In genomic region chr22:36374603-36375024, GRCh38 we compare ENCODE assay signal across 8 cellular contexts. TPM values are rescaled to one million over a fixed set of nuclear protein-coding genes. Genes with fewer than 3 reads are reported as not detected.
A peak's percentile ranks its signal among the peaks of the same experiment; 100 is the strongest.
DNase-seq lines count a peak whose midpoint lies in the region; ATAC-seq and TF ChIP-seq lines count a peak whose summit lies in the region.

No MANE protein-coding gene starts in this region.

- POLR2A ChIA-PET in naive thymus-derived CD8-positive, alpha-beta T cell (lab: Charles Lee): interaction anchor here (1.0 to 51.6 kb wide), 5 partner anchors 7 to 61 kb away, joined by 3 to 2215 read pairs (median 16); partner anchors contain the start of gene MYH9

- H3K4me3 ChIP-seq in ACC112 (ENCODE audit: low read depth, low read length) (0 out of 2 replicates have a peak overlapping the region, but pooled peaks have one; percentile 37), body of pancreas (no peak overlapping the region)

- no peaks in the 10 kb centered on the region for H3K27me3 ChIP-seq in ACC112 (ENCODE audit: insufficient read depth, low read length)
- H3K27me3 ChIP-seq in body of pancreas: no peaks in the 10 kb centered on the region

- peaks cover 0 to 39% (median 6%) of the 10 kb centered on the region in 3 donors for H3K36me3 Mint-ChIP-seq in naive thymus-derived CD8-positive, alpha-beta T cell

- intact Hi-C loops in body of pancreas (cut with DNase I): no loop called here

- WGBS in body of pancreas, 2 donors: 71 to 75% methylated on average over 9 to 11 of the region's 11 CpGs

- peaks cover 59% of the 10 kb centered on the region for H3K4me1 ChIP-seq in ACC112 (ENCODE audit: control insufficient read depth, insufficient read depth, low read length, unreplicated experiment)
- peaks cover 95% of the 10 kb centered on the region for H3K4me1 ChIP-seq in body of pancreas

- H3K9me3 ChIP-seq in body of pancreas: no peaks in the 10 kb centered on the region

- H3K36me3 ChIP-seq in ACC112 (ENCODE audit: insufficient read depth, low read length) (no peaks in the 10 kb centered on the region; the same call in 1 of the 2 replicates), body of pancreas (replicated peaks in 1 of 2; ENCODE audit: insufficient read depth in 1 of 2, low read depth in 2 of 2) (no peaks in the 10 kb centered on the region)

- H3K27me3 Mint-ChIP-seq in naive thymus-derived CD8-positive, alpha-beta T cell: no peaks in the 10 kb centered on the region

- no peaks in the 10 kb centered on the region for H3K9me3 Mint-ChIP-seq in naive thymus-derived CD8-positive, alpha-beta T cell

- H3K4me3 Mint-ChIP-seq in naive thymus-derived CD8-positive, alpha-beta T cell: peak overlapping the region; percentile 48 to 96 (median 77)

- H3K79me2 ChIP-seq in ACC112 (ENCODE audit: control insufficient read depth, insufficient read depth, low read length, unreplicated experiment): peaks cover 90% of the 10 kb centered on the region

- ATAC-seq in body of pancreas: no peak
- no peak for ATAC-seq in naive thymus-derived CD8-positive, alpha-beta T cell
- no peak for ATAC-seq in HG02759 (IDR thresholded peaks at IDR 0.05; ENCODE audit: unreplicated experiment)
- no peak for ATAC-seq in HG02870 (IDR thresholded peaks at IDR 0.05; ENCODE audit: unreplicated experiment)
- ATAC-seq in HG02798 (IDR thresholded peaks at IDR 0.05; ENCODE audit: poor library complexity, unreplicated experiment): no peak

- DNase-seq in NOMO-1 treated with DMSO at 0.1 percent for 48 hours (lab: John Stamatoyannopoulos, UW; ENCODE audit: unreplicated experiment) (peak; percentile 29), body of pancreas (peak in 1 of 4 donors; percentile 48), caudate nucleus (lab: John Stamatoyannopoulos, UW) (no peak)
- peak in 2 of 10 donors; percentile 9 to 49 for DNase-seq in naive thymus-derived CD8-positive, alpha-beta T cell

- peaks cover 44 to 97% (median 93%) of the 10 kb centered on the region in 4 donors for H3K4me1 Mint-ChIP-seq in naive thymus-derived CD8-positive, alpha-beta T cell

- no peak for TF ChIP-seq CTCF in body of pancreas (IDR thresholded peaks at IDR 0.05)

- no peak overlapping the region for H2AFZ ChIP-seq in ACC112 (ENCODE audit: low read length, unreplicated experiment)

- H3K27ac Mint-ChIP-seq in naive thymus-derived CD8-positive, alpha-beta T cell: peak overlapping the region; percentile 90 to 99 (median 96)

- TF ChIP-seq POLR2A in body of pancreas (IDR thresholded peaks at IDR 0.05): no peak

- peak overlapping the region; percentile 87 for H3K27ac ChIP-seq in ACC112 (ENCODE audit: low read depth, low read length)
- peak overlapping the region; percentile 10 to 95 (median 38) for H3K27ac ChIP-seq in body of pancreas
- no peak overlapping the region for H3K27ac ChIP-seq in caudate nucleus (ENCODE audit: low read depth, low read length)

RNA-seq across cellular contexts. Expression of gene MYH9, which starts 13.2 kb away (rescaled TPM):
- total RNA-seq in body of pancreas: 100 to 1,000 TPM; 294 to 323 TPM
- 100 to 1,000 TPM; 711 to 718 TPM for total RNA-seq in naive thymus-derived CD8-positive, alpha-beta T cell
- 100 to 1,000 TPM in 2 of 3 donors, 10 to 100 TPM in 1; 51.2 to 389 (median 105) TPM for polyA plus RNA-seq in naive thymus-derived CD8-positive, alpha-beta T cell
